Comparison of ENCODE assay signal across 8 cellular contexts in genomic region chr19:44847144-44848035, GRCh38. TPM values are rescaled to one million over a fixed set of nuclear protein-coding genes. Genes with fewer than 3 reads are reported as not detected.
DNase-seq lines count a peak whose midpoint lies in the region; ATAC-seq and TF ChIP-seq lines count a peak whose summit lies in the region.

No MANE protein-coding gene starts in this region.

- DNase-seq in DMS153 (lab: John Stamatoyannopoulos, UW) (peak; percentile 40), MV-4-11 (lab: John Stamatoyannopoulos, UW) (peak; percentile 40), adrenal gland (peak; percentile 80 to 92 (median 87)), left cardiac atrium (peak; percentile 88), posterior vena cava (ENCODE audit: low spot score) (peak; percentile 91), middle frontal gyrus (ENCODE audit: extremely low spot score, low spot score) (no peak), NCI-H2171 (lab: John Stamatoyannopoulos, UW) (no peak)

- H3K4me1 ChIP-seq in adrenal gland (replicated peaks in 1 of 2): peaks cover 38 to 46% of the 10 kb centered on the region in 2 donors

- intact Hi-C loops in adrenal gland (cut with DNase I): no loop called here
- intact Hi-C loops in left cardiac atrium (cut with DNase I): loop anchor here in 1 of 2 donors (5.0 to 10.0 kb wide), 2 partner anchors 123 to 160 kb away; no protein-coding TSS in a partner anchor
- intact Hi-C loops in posterior vena cava (cut with DNase I): loop anchor here in 1 of 2 donors (5.0 kb wide), 1 partner anchor 45 kb away; the partner anchor contains the start of gene TOMM40

- WGBS in adrenal gland, 4 donors: 0 to 2% (median 1%) methylated on average over 7 to 47 of the region's 47 CpGs

- ATAC-seq in left cardiac atrium (peak; percentile 10 to 21), GM21786 (IDR thresholded peaks at IDR 0.05; ENCODE audit: unreplicated experiment) (no peak)

- H3K27ac ChIP-seq in adrenal gland: peak overlapping the region; percentile 78 to 99 (median 98)

- H3K4me3 ChIP-seq in adrenal gland: peak overlapping the region; percentile 33 to 97 (median 84)

- H3K36me3 ChIP-seq in adrenal gland (replicated peaks in 1 of 2): no peaks in the 10 kb centered on the region

- TF ChIP-seq POLR2A in adrenal gland (IDR thresholded peaks at IDR 0.05): peak; percentile 73 to 82

- H3K9me3 ChIP-seq in adrenal gland (replicated peaks in 1 of 3): no peaks in the 10 kb centered on the region

- H3K27me3 ChIP-seq in adrenal gland: no peaks in the 10 kb centered on the region

- no peak for TF ChIP-seq CTCF in adrenal gland (IDR thresholded peaks at IDR 0.05)

RNA-seq across cellular contexts. Expression of gene NECTIN2, which starts 1.3 kb away (rescaled TPM):
- total RNA-seq in adrenal gland: 100 to 1,000 TPM; 120 to 243 (median 138) TPM
- 100 to 1,000 TPM in 2 of 3 donors, 10 to 100 TPM in 1; 82.7 to 139 (median 124) TPM for polyA plus RNA-seq in adrenal gland
- total RNA-seq in left cardiac atrium: 10 to 100 TPM; 54.0 to 94.1 TPM
- 10 to 100 TPM; 48.9 to 59.8 TPM for total RNA-seq in posterior vena cava

RNA-seq across cellular contexts. Expression of gene BCAM, which starts 38.5 kb away (rescaled TPM):
- total RNA-seq in adrenal gland (10 to 100 TPM; 18.6 to 81.1 (median 44.7) TPM), left cardiac atrium (10 to 100 TPM; 76.4 to 76.9 TPM), posterior vena cava (10 to 100 TPM; 49.6 to 53.8 TPM)
- polyA plus RNA-seq in adrenal gland: 10 to 100 TPM in 2 of 3 donors, 1 to 10 TPM in 1; 5.1 to 68.4 (median 55.1) TPM

RNA-seq across cellular contexts. Expression of gene TOMM40, which starts 43.7 kb away (rescaled TPM):
- total RNA-seq in adrenal gland: 100 to 1,000 TPM in 3 of 8 donors, 10 to 100 TPM in 5; 53.1 to 248 (median 68.5) TPM
- polyA plus RNA-seq in adrenal gland: 100 to 1,000 TPM in 1 of 3 donors, 10 to 100 TPM in 2; 63.2 to 112 (median 70.5) TPM
- 10 to 100 TPM; 43.0 to 63.1 TPM for total RNA-seq in left cardiac atrium
- total RNA-seq in posterior vena cava: 10 to 100 TPM; 27.8 to 29.9 TPM

RNA-seq across cellular contexts. Expression of gene APOE, which starts 58.2 kb away (rescaled TPM):
- total RNA-seq in adrenal gland: over 10,000 TPM in 4 of 8 donors, 1,000 to 10,000 TPM in 4; 3,098 to 21,602 (median 8,944) TPM
- over 10,000 TPM in 2 of 3 donors, 100 to 1,000 TPM in 1; 569 to 15,573 (median 10,217) TPM for polyA plus RNA-seq in adrenal gland
- total RNA-seq in left cardiac atrium: 10 to 100 TPM; 43.5 to 67.4 TPM
- 10 to 100 TPM; 16.8 to 57.8 TPM for total RNA-seq in posterior vena cava

Comparison
In these comparisons a context has a peak if more than half of its experiments do, and no peak if none do; other contexts are left out.
1. DNase-seq: peak in DMS153 (single experiment), MV-4-11 (single experiment), adrenal gland (7 of 7), left cardiac atrium (single experiment) and posterior vena cava (single experiment); none in middle frontal gyrus (single experiment) and NCI-H2171 (single experiment).